Comparison of ENCODE assay signal across 9 cellular contexts in genomic region chr2:85132392-85132791, GRCh38. TPM values are rescaled to one million over a fixed set of nuclear protein-coding genes. Genes with fewer than 3 reads are reported as not detected.
A peak's percentile ranks its signal among the peaks of the same experiment; 100 is the strongest.
DNase-seq lines count a peak whose midpoint lies in the region; ATAC-seq and TF ChIP-seq lines count a peak whose summit lies in the region.
"Had no signal": no experiment of that assay in that cellular context is flagged by ENCODE, and none has a peak within 500 bp of the region (broad histone marks: within the 10 kb centered on the region; RNA-seq: fewer than 3 reads in every experiment).

No MANE protein-coding gene starts in this region.

- H3K27me3 ChIP-seq in lower lobe of right lung (ENCODE audit: low read depth) (peaks cover 8% of the 10 kb centered on the region), uterus (no peaks in the 10 kb centered on the region)

- H3K27me3 Mint-ChIP-seq in activated naive CD4-positive, alpha-beta T cell treated with anti-CD3 and anti-CD28 coated beads, Interleukin-2, amount 50 U/mL, for 24 hours: peaks cover 40% of the 10 kb centered on the region
- H3K27me3 Mint-ChIP-seq in brain: peaks cover 43% of the 10 kb centered on the region

- no peak overlapping the region for H3K27ac Mint-ChIP-seq in activated naive CD4-positive, alpha-beta T cell treated with anti-CD3 and anti-CD28 coated beads, Interleukin-2, amount 50 U/mL, for 24 hours
- no peak overlapping the region for H3K27ac Mint-ChIP-seq in activated naive CD4-positive, alpha-beta T cell treated with anti-CD3 and anti-CD28 coated beads, Interleukin-2, amount 50 U/mL, for 72 hours
- H3K27ac Mint-ChIP-seq in brain: peak overlapping the region; percentile 64 to 93 (median 72)

- no peak for TF ChIP-seq POLR2A in uterus (IDR thresholded peaks at IDR 0.05)

- intact Hi-C loops in lower lobe of right lung (cut with DNase I): no loop called here
- intact Hi-C loops in uterus (cut with DNase I; ENCODE audit: low total_unique reads): loop anchor here (5.0 kb wide), 1 partner anchor 165 kb away; no protein-coding TSS in a partner anchor

- H3K36me3 ChIP-seq in lower lobe of right lung: no peaks in the 10 kb centered on the region
- no peaks in the 10 kb centered on the region for H3K36me3 ChIP-seq in uterus

- H3K4me1 Mint-ChIP-seq in activated naive CD4-positive, alpha-beta T cell treated with anti-CD3 and anti-CD28 coated beads, Interleukin-2, amount 50 U/mL, for 24 hours: peaks cover 9% of the 10 kb centered on the region
- peaks cover 32% of the 10 kb centered on the region for H3K4me1 Mint-ChIP-seq in brain

- peaks cover 20% of the 10 kb centered on the region for H3K4me1 ChIP-seq in lower lobe of right lung
- no peaks in the 10 kb centered on the region for H3K4me1 ChIP-seq in uterus

- peak overlapping the region; percentile 78 for H3K4me3 Mint-ChIP-seq in activated naive CD4-positive, alpha-beta T cell treated with anti-CD3 and anti-CD28 coated beads, Interleukin-2, amount 50 U/mL, for 24 hours
- peak overlapping the region; percentile 85 to 90 (median 89) for H3K4me3 Mint-ChIP-seq in brain

- H3K9me3 ChIP-seq in lower lobe of right lung (no peaks in the 10 kb centered on the region), uterus (no peaks in the 10 kb centered on the region)

- no peaks in the 10 kb centered on the region for H3K9me3 Mint-ChIP-seq in activated naive CD4-positive, alpha-beta T cell treated with anti-CD3 and anti-CD28 coated beads, Interleukin-2, amount 50 U/mL, for 24 hours
- no peaks in the 10 kb centered on the region for H3K9me3 Mint-ChIP-seq in activated naive CD4-positive, alpha-beta T cell treated with anti-CD3 and anti-CD28 coated beads, Interleukin-2, amount 50 U/mL, for 72 hours
- peaks cover 0 to 4% (median 0%) of the 10 kb centered on the region in 5 experiments for H3K9me3 Mint-ChIP-seq in brain

- ATAC-seq in activated naive CD4-positive, alpha-beta T cell treated with anti-CD3 and anti-CD28 coated beads, Interleukin-2, amount 50 U/mL, for 72 hours: no peak
- ATAC-seq in lower lobe of right lung (no peak), GM18867 (IDR thresholded peaks at IDR 0.05; ENCODE audit: unreplicated experiment) (no peak)

- H3K36me3 Mint-ChIP-seq in activated naive CD4-positive, alpha-beta T cell treated with anti-CD3 and anti-CD28 coated beads, Interleukin-2, amount 50 U/mL, for 24 hours: no peaks in the 10 kb centered on the region
- H3K36me3 Mint-ChIP-seq in activated naive CD4-positive, alpha-beta T cell treated with anti-CD3 and anti-CD28 coated beads, Interleukin-2, amount 50 U/mL, for 72 hours: no peaks in the 10 kb centered on the region
- no peaks in the 10 kb centered on the region for H3K36me3 Mint-ChIP-seq in brain

- no peak for TF ChIP-seq CTCF in brain (conservative IDR thresholded peaks at IDR 0.05)
- no peak for TF ChIP-seq CTCF in lower lobe of right lung (IDR thresholded peaks at IDR 0.05)
- TF ChIP-seq CTCF in uterus (IDR thresholded peaks at IDR 0.05): no peak

- no peak for DNase-seq in activated naive CD4-positive, alpha-beta T cell treated with anti-CD3 and anti-CD28 coated beads, Interleukin-2, amount 50 U/mL, for 72 hours (ENCODE audit: low spot score in 2 of 2)
- DNase-seq in lower lobe of right lung (no peak), uterus (peak; percentile 31 to 34), NCI-H1105 (lab: John Stamatoyannopoulos, UW) (no peak)
- DNase-seq in stimulated activated naive CD4-positive, alpha-beta T cell (lab: John Stamatoyannopoulos, UW): no peak

- H3K27ac ChIP-seq in lower lobe of right lung: peak overlapping the region; percentile 56
- H3K27ac ChIP-seq in uterus: peak overlapping the region; percentile 79 to 93

- H3K4me3 ChIP-seq in lower lobe of right lung: peak overlapping the region; percentile 72
- peak overlapping the region; percentile 76 to 83 for H3K4me3 ChIP-seq in uterus

RNA-seq across cellular contexts. Expression of gene TCF7L1, which starts 0.8 kb away (rescaled TPM):
- total RNA-seq in activated naive CD4-positive, alpha-beta T cell treated with anti-CD3 and anti-CD28 coated beads, Interleukin-2, amount 50 U/mL, for 72 hours: under 1 TPM in 1 of 2 donors, not detected in 1; 0.11 TPM
- polyA plus RNA-seq in brain (ENCODE audit: insufficient read depth, low read depth, low replicate concordance): 15.3 TPM
- total RNA-seq in lower lobe of right lung: 17.1 TPM
- 10 to 100 TPM in 2 of 4 donors, under 1 TPM in 2; 0.26 to 37.1 (median 5.4) TPM for total RNA-seq in uterus
- total RNA-seq: T-helper 2 cell treated with Interferon-gamma antibody and Interleukin-4, amounts not matched to agents 100 ng/mL and 5 ng/mL, for 36 hours had no signal

Comparison
In these comparisons a context has a peak if more than half of its experiments do, and no peak if none do; other contexts are left out.
1. H3K27ac Mint-ChIP-seq: peak in brain (5 of 5); none in activated naive CD4-positive, alpha-beta T cell treated with anti-CD3 and anti-CD28 coated beads, Interleukin-2, amount 50 U/mL, for 24 hours (single experiment) and activated naive CD4-positive, alpha-beta T cell treated with anti-CD3 and anti-CD28 coated beads, Interleukin-2, amount 50 U/mL, for 72 hours (0 of 2).
2. DNase-seq: peak in uterus (2 of 2); none in activated naive CD4-positive, alpha-beta T cell treated with anti-CD3 and anti-CD28 coated beads, Interleukin-2, amount 50 U/mL, for 72 hours (0 of 2), lower lobe of right lung (single experiment), NCI-H1105 (single experiment) and stimulated activated naive CD4-positive, alpha-beta T cell (0 of 6).